ENCODE assay signal across 16 cellular contexts in genomic region chr6:47358440-47359225, GRCh38. TPM values are rescaled to one million over a fixed set of nuclear protein-coding genes. Genes with fewer than 3 reads are reported as not detected.
DNase-seq lines count a peak whose midpoint lies in the region; ATAC-seq and TF ChIP-seq lines count a peak whose summit lies in the region.
"Had no signal": no experiment of that assay in that cellular context is flagged by ENCODE, and none has a peak within 500 bp of the region (broad histone marks: within the 10 kb centered on the region; RNA-seq: fewer than 3 reads in every experiment).

No MANE protein-coding gene starts in this region.

- H3K27ac ChIP-seq in heart right ventricle: no peak overlapping the region
- H3K27ac ChIP-seq in right cardiac atrium (ENCODE audit: low read length): no peak overlapping the region
- H3K27ac ChIP-seq: KMS-11, SK-N-MC, skin epidermis had no signal

- 71 to 73% methylated on average over 6 of the region's 6 CpGs for WGBS in heart right ventricle, 2 donors
- WGBS in right cardiac atrium: 70% methylated on average over 6 of the region's 6 CpGs

- TF ChIP-seq CTCF in mucosa of descending colon (IDR thresholded peaks at IDR 0.05): no peak
- no peak for TF ChIP-seq CTCF in heart right ventricle (IDR thresholded peaks at IDR 0.05)

- H3K4me3 ChIP-seq in mucosa of descending colon (no peak overlapping the region), heart right ventricle (no peak overlapping the region), right cardiac atrium (ENCODE audit: low read length) (no peak overlapping the region)
- H3K4me3 ChIP-seq: SK-N-MC, skin epidermis had no signal

- intact Hi-C loops in mucosa of descending colon (cut with DNase I, micrococcal nuclease) (no loop called here), heart right ventricle (cut with DNase I) (no loop called here), right cardiac atrium (cut with DNase I) (no loop called here)

- ATAC-seq in GM19025 (IDR thresholded peaks at IDR 0.05; ENCODE audit: low read depth, unreplicated experiment): peak; percentile 33
- ATAC-seq in HG02642 (IDR thresholded peaks at IDR 0.05; ENCODE audit: poor library complexity, unreplicated experiment): peak; percentile 45
- ATAC-seq in mucosa of descending colon: peak; percentile 15
- no peak for ATAC-seq in heart right ventricle
- no peak for ATAC-seq in HG03439 (IDR thresholded peaks at IDR 0.05; ENCODE audit: unreplicated experiment)
- no peak for ATAC-seq in right cardiac atrium

- H3K36me3 ChIP-seq in mucosa of descending colon (ENCODE audit: low read depth): no peaks in the 10 kb centered on the region
- no peaks in the 10 kb centered on the region for H3K36me3 ChIP-seq in heart right ventricle

- H3K4me1 ChIP-seq in mucosa of descending colon (ENCODE audit: low read depth) (no peaks in the 10 kb centered on the region), heart right ventricle (peaks cover 0 to 8% (median 0%) of the 10 kb centered on the region in 9 donors), right cardiac atrium (ENCODE audit: control insufficient read depth, insufficient read depth, low read length) (no peaks in the 10 kb centered on the region)

- no peaks in the 10 kb centered on the region for H3K9me3 ChIP-seq in mucosa of descending colon
- H3K9me3 ChIP-seq in heart right ventricle: no peaks in the 10 kb centered on the region
- H3K9me3 ChIP-seq in right cardiac atrium (ENCODE audit: control insufficient read depth, low read length): no peaks in the 10 kb centered on the region

- H3K27me3 ChIP-seq in heart right ventricle (peaks cover 0 to 10% (median 0%) of the 10 kb centered on the region in 7 donors), right cardiac atrium (ENCODE audit: control insufficient read depth, insufficient read depth) (no peaks in the 10 kb centered on the region)

- DNase-seq in NAMALWA (ENCODE audit: low spot score): peak; percentile 17
- no peak for DNase-seq in mucosa of descending colon
- DNase-seq in heart right ventricle: no peak
- no peak for DNase-seq in stimulated activated CD4-positive, alpha-beta T cell treated with anti-CD3 and anti-CD28 coated beads, Interleukin-4, amount 100 ng/mL, for 24 hours
- DNase-seq in right cardiac atrium: no peak
- DNase-seq: activated CD8-positive, alpha-beta memory T cell treated with anti-CD3 and anti-CD28 coated beads for 24 hours; CD4-positive, CD25-positive, alpha-beta regulatory T cell; effector memory CD4-positive, alpha-beta T cell; mesenchymal stem cell; NCI-H1436 treated with DMSO at 0.1 percent for 48 hours had no signal

RNA-seq across cellular contexts. Expression of gene TNFRSF21, which starts 48.9 kb away (rescaled TPM):
- 10 to 100 TPM; 54.8 to 92.5 (median 75.4) TPM for total RNA-seq in mucosa of descending colon
- total RNA-seq in heart right ventricle: 10 to 100 TPM in 1 of 10 donors, 1 to 10 TPM in 9; 3.8 to 12.8 (median 6.0) TPM
- 1 to 10 TPM; 5.3 to 6.4 TPM for polyA plus RNA-seq in heart right ventricle
- 1 to 10 TPM; 4.5 to 9.1 (median 5.7) TPM for total RNA-seq in right cardiac atrium
- 4.5 TPM for polyA plus RNA-seq in right cardiac atrium
- polyA plus RNA-seq: CD4-positive, CD25-positive, alpha-beta regulatory T cell had no signal

Comparison
In these comparisons a context has a peak if more than half of its experiments do, and no peak if none do; other contexts are left out.
1. ATAC-seq: peak in GM19025 (single experiment), HG02642 (single experiment) and mucosa of descending colon (single experiment); none in heart right ventricle (0 of 8), HG03439 (single experiment) and right cardiac atrium (0 of 2).
2. RNA of gene TNFRSF21, which starts 48.9 kb away (total RNA-seq): 54.8 to 92.5 TPM in mucosa of descending colon; 3.8 to 12.8 TPM in heart right ventricle and 4.5 to 9.1 TPM in right cardiac atrium; every median in the first group is over 4 times any median in the second.